9 cellular contexts compared by ENCODE assay signal in genomic region chr16:89489040-89489721, GRCh38. TPM values are rescaled to one million over a fixed set of nuclear protein-coding genes. Genes with fewer than 3 reads are reported as not detected.
DNase-seq lines count a peak whose midpoint lies in the region; ATAC-seq, FAIRE-seq and TF ChIP-seq lines count a peak whose summit lies in the region.
"Had no signal": no experiment of that assay in that cellular context is flagged by ENCODE, and none has a peak within 500 bp of the region (broad histone marks: within the 10 kb centered on the region; RNA-seq: fewer than 3 reads in every experiment).

No MANE protein-coding gene starts in this region.

- no peak for FAIRE-seq in pancreas (lab: Jason Lieb, UNC)
- FAIRE-seq: G401.6 had no signal

- H3K27ac Mint-ChIP-seq in activated naive CD8-positive, alpha-beta T cell treated with anti-CD3 and anti-CD28 coated beads, Interleukin-2, amount 10 ng/mL, durations not matched to agents 7 days and 5 days = peak overlapping the region; percentile 95

- TF ChIP-seq CTCF in KMS-11 (conservative IDR thresholded peaks at IDR 0.05; ENCODE audit: low read depth, low read length) (no peak), pancreas (IDR thresholded peaks at IDR 0.05) (peak in 3 of 4 donors; percentile 8 to 16 (median 12)), thyroid gland (IDR thresholded peaks at IDR 0.05) (peak in 5 of 6 experiments; percentile 20 to 46 (median 23))

- H2AFZ ChIP-seq in KMS-11 (ENCODE audit: low read depth) = no peak overlapping the region

- peak overlapping the region; percentile 95 for H3K4me2 ChIP-seq in KMS-11

- peak overlapping the region; percentile 92 for H3K4me3 Mint-ChIP-seq in activated naive CD8-positive, alpha-beta T cell treated with anti-CD3 and anti-CD28 coated beads, Interleukin-2, amount 10 ng/mL, durations not matched to agents 7 days and 5 days

- H3K27me3 Mint-ChIP-seq in activated naive CD8-positive, alpha-beta T cell treated with anti-CD3 and anti-CD28 coated beads, Interleukin-2, amount 10 ng/mL, durations not matched to agents 7 days and 5 days = no peaks in the 10 kb centered on the region

- H3K4me3 ChIP-seq in KMS-11 (IDR thresholded peaks at IDR 0.05; ENCODE audit: insufficient read depth, low read depth, low read length) = no peak overlapping the region
- H3K4me3 ChIP-seq in pancreas = peak overlapping the region; percentile 23 to 91 (median 82)
- H3K4me3 ChIP-seq in thyroid gland (replicated peaks in 1 of 3) = peak overlapping the region in 2 of 3 donors; percentile 49 to 81

- WGBS in pancreas, 2 donors = 1% methylated on average over 30 to 49 of the region's 49 CpGs
- WGBS in thyroid gland, 2 donors = 0% methylated on average over 18 to 28 of the region's 49 CpGs

- H3K9me3 ChIP-seq in pancreas (no peaks in the 10 kb centered on the region), thyroid gland (no peaks in the 10 kb centered on the region)

- intact Hi-C loops in Right ventricle myocardium superior (cut with DNase I) (no loop called here), pancreas (cut with DNase I) (no loop called here), thyroid gland (cut with DNase I) (no loop called here)

- DNase-seq in NCI-H1436 (lab: John Stamatoyannopoulos, UW) = peak; percentile 76
- DNase-seq in NCI-H1436 treated with DMSO at 0.1 percent for 48 hours (lab: John Stamatoyannopoulos, UW) = no peak
- DNase-seq in SKM-1 treated with dmso at 0.1 percent for 144 hours (lab: John Stamatoyannopoulos, UW; ENCODE audit: unreplicated experiment) = peak; percentile 90
- peak; percentile 80 for DNase-seq in activated naive CD8-positive, alpha-beta T cell treated with anti-CD3 and anti-CD28 coated beads, Interleukin-2, amount 10 ng/mL, durations not matched to agents 7 days and 5 days
- peak; percentile 89 for DNase-seq in Right ventricle myocardium superior
- peak; percentile 76 to 90 (median 82) for DNase-seq in pancreas
- DNase-seq in thyroid gland = peak; percentile 81 to 84

- H3K36me3 ChIP-seq in KMS-11 (ENCODE audit: insufficient read depth) (no peaks in the 10 kb centered on the region), pancreas (no peaks in the 10 kb centered on the region), thyroid gland (no peaks in the 10 kb centered on the region)

- H3K27ac ChIP-seq in KMS-11 (peak overlapping the region; percentile 75), pancreas (peak overlapping the region; percentile 80 to 94 (median 92)), thyroid gland (peak overlapping the region; percentile 90 to 96 (median 92))

- peak overlapping the region; percentile 68 for H3K9ac ChIP-seq in KMS-11

- ATAC-seq in activated naive CD8-positive, alpha-beta T cell treated with anti-CD3 and anti-CD28 coated beads, Interleukin-2, amount 10 ng/mL, durations not matched to agents 7 days and 5 days (ENCODE audit: low read depth) = peak; percentile 34
- ATAC-seq in Right ventricle myocardium superior (ENCODE audit: poor library complexity) (peak; percentile 42), pancreas (peak; percentile 41 to 60 (median 52))

- H3K9me3 Mint-ChIP-seq in activated naive CD8-positive, alpha-beta T cell treated with anti-CD3 and anti-CD28 coated beads, Interleukin-2, amount 10 ng/mL, durations not matched to agents 7 days and 5 days = no peaks in the 10 kb centered on the region

- peaks cover 52% of the 10 kb centered on the region for H3K4me1 Mint-ChIP-seq in activated naive CD8-positive, alpha-beta T cell treated with anti-CD3 and anti-CD28 coated beads, Interleukin-2, amount 10 ng/mL, durations not matched to agents 7 days and 5 days

- TF ChIP-seq POLR2A in thyroid gland (IDR thresholded peaks at IDR 0.05) = peak in 1 of 2 donors; percentile 18

- H4K20me1 ChIP-seq in KMS-11 (ENCODE audit: insufficient read depth) = peaks cover 46% of the 10 kb centered on the region

- H3K4me1 ChIP-seq in KMS-11 (ENCODE audit: low read depth, poor library complexity, severe bottlenecking) (peaks cover 60% of the 10 kb centered on the region), pancreas (peaks cover 27 to 46% (median 29%) of the 10 kb centered on the region in 3 donors), thyroid gland (peaks cover 28 to 34% of the 10 kb centered on the region in 2 donors)

- H3K36me3 Mint-ChIP-seq in activated naive CD8-positive, alpha-beta T cell treated with anti-CD3 and anti-CD28 coated beads, Interleukin-2, amount 10 ng/mL, durations not matched to agents 7 days and 5 days = peaks cover 14% of the 10 kb centered on the region

- H3K27me3 ChIP-seq in KMS-11 (ENCODE audit: insufficient read depth, low read depth) = no peaks in the 10 kb centered on the region
- no peaks in the 10 kb centered on the region for H3K27me3 ChIP-seq in pancreas
- no peaks in the 10 kb centered on the region for H3K27me3 ChIP-seq in thyroid gland

- POLR2A ChIA-PET in activated naive CD8-positive, alpha-beta T cell treated with anti-CD3 and anti-CD28 coated beads, Interleukin-2, amount 10 ng/mL, durations not matched to agents 7 days and 5 days (lab: Charles Lee) = interaction anchor here (0.6 to 5.9 kb wide), 19 partner anchors 12 to 384 kb away, joined by 3 to 88 read pairs (median 4); partner anchors contain the start of genes SPG7 and TCF25

- peaks cover 66% of the 10 kb centered on the region for H3K79me2 ChIP-seq in KMS-11 (ENCODE audit: insufficient read depth, low read depth)

RNA-seq across cellular contexts. Expression of gene ANKRD11, which starts 1.2 kb away (rescaled TPM):
- 100 to 1,000 TPM; 213 to 217 TPM for total RNA-seq in activated naive CD8-positive, alpha-beta T cell treated with anti-CD3 and anti-CD28 coated beads, Interleukin-2, amount 10 ng/mL, durations not matched to agents 7 days and 5 days
- 64.9 TPM for total RNA-seq in Right ventricle myocardium superior
- total RNA-seq in pancreas = 10 to 100 TPM; 43.9 to 74.0 (median 44.9) TPM
- polyA plus RNA-seq in pancreas = 10 to 100 TPM; 47.0 to 74.0 TPM
- total RNA-seq in thyroid gland = 10 to 100 TPM; 62.1 to 90.4 (median 75.0) TPM

RNA-seq across cellular contexts. Expression of gene SPG7, which starts 19.0 kb away (rescaled TPM):
- 100 to 1,000 TPM; 112 to 113 TPM for total RNA-seq in activated naive CD8-positive, alpha-beta T cell treated with anti-CD3 and anti-CD28 coated beads, Interleukin-2, amount 10 ng/mL, durations not matched to agents 7 days and 5 days
- total RNA-seq in Right ventricle myocardium superior = 108 TPM
- total RNA-seq in pancreas = 10 to 100 TPM; 25.7 to 56.2 (median 44.5) TPM
- 100 to 1,000 TPM; 164 to 212 TPM for polyA plus RNA-seq in pancreas
- 100 to 1,000 TPM; 218 to 392 (median 285) TPM for total RNA-seq in thyroid gland
